In the genomic region with DNA sequence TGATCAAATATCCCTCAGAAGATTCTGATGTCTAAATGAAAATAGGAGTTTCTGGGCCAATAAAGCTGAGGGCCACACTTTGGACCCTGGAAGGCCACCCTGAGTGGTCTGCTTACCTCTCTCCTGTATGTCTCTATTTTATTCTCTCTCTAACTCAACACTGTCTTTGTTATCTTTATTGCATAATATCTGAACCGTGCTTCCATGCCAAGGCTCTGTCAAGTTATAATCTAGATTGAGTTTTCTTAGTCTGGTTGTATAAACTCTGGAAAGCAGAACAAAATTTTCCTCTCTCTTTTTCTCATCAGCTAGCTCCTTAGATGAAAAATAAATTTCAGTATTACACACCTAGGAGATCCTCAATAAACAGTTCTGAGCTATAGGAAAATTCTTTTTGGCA, we compare ENCODE assay signal across 12 cellular contexts. TPM values are rescaled to one million over a fixed set of nuclear protein-coding genes. Genes with fewer than 3 reads are reported as not detected.
DNase-seq lines count a peak whose midpoint lies in the region; ATAC-seq and TF ChIP-seq lines count a peak whose summit lies in the region.
"Had no signal": no experiment of that assay in that cellular context is flagged by ENCODE, and none has a peak within 500 bp of the region (broad histone marks: within the 10 kb centered on the region; RNA-seq: fewer than 3 reads in every experiment).

No MANE protein-coding gene starts in this region.

- H3K4me1 Mint-ChIP-seq in endothelial cell (ENCODE audit: unreplicated experiment) = peaks cover 41% of the 10 kb centered on the region
- H3K4me1 Mint-ChIP-seq in naive thymus-derived CD8-positive, alpha-beta T cell = peaks cover 0 to 3% (median 0%) of the 10 kb centered on the region in 4 donors
- H3K4me1 Mint-ChIP-seq: naive B cell had no signal

- POLR2A ChIA-PET in naive thymus-derived CD8-positive, alpha-beta T cell (lab: Charles Lee) = no interaction called here

- TF ChIP-seq CTCF in endothelial cell (IDR thresholded peaks at IDR 0.05; ENCODE audit: unreplicated experiment) = no peak
- TF ChIP-seq CTCF in stomach (IDR thresholded peaks at IDR 0.05) = no peak

- no peak overlapping the region for H2BK120ac ChIP-seq in mesendoderm (ENCODE audit: low read depth, low read length)

- TF ChIP-seq POLR2A in stomach (IDR thresholded peaks at IDR 0.05) = no peak

- H3K4me1 ChIP-seq in HUES64 (ENCODE audit: insufficient read depth, low read length) = peaks cover 23% of the 10 kb centered on the region
- H3K4me1 ChIP-seq in mesendoderm (ENCODE audit: control insufficient read depth, low read depth, low read length) = peaks cover 4% of the 10 kb centered on the region
- H3K4me1 ChIP-seq in stomach = peaks cover 0 to 22% (median 16%) of the 10 kb centered on the region in 4 donors
- no peaks in the 10 kb centered on the region for H3K4me1 ChIP-seq in effector memory CD4-positive, alpha-beta T cell (ENCODE audit: control insufficient read depth, insufficient read depth, low read length, poor library complexity, severe bottlenecking)

- H2BK5ac ChIP-seq in mesendoderm (ENCODE audit: low read length) = no peak overlapping the region

- H3K9me3 ChIP-seq in HUES64 (ENCODE audit: insufficient read depth, low read depth, low read length) (no peaks in the 10 kb centered on the region), stomach (no peaks in the 10 kb centered on the region)
- H3K9me3 ChIP-seq in effector memory CD4-positive, alpha-beta T cell (ENCODE audit: control insufficient read depth, low read length) = no peaks in the 10 kb centered on the region

- no peak for TF ChIP-seq EP300 in stomach (IDR thresholded peaks at IDR 0.05)

- no CpG with 5 or more reads among the region's 1 CpG for WGBS in HUES64
- no CpG with 5 or more reads among the region's 1 CpG for WGBS in mesendoderm (ENCODE audit: extremely low coverage, insufficient coverage, low lambda C conversion rate)
- 0 to 10% (median 6%) methylated on average over 1 of the region's 1 CpG for WGBS in stomach, 5 donors

- H3K27me3 Mint-ChIP-seq in endothelial cell (ENCODE audit: unreplicated experiment) = peaks cover 14% of the 10 kb centered on the region
- peaks cover 5 to 17% (median 8%) of the 10 kb centered on the region in 5 donors for H3K27me3 Mint-ChIP-seq in naive thymus-derived CD8-positive, alpha-beta T cell

- H2BK15ac ChIP-seq in mesendoderm (replicated peaks; ENCODE audit: low read depth) = no peak overlapping the region

- peak overlapping the region; percentile 36 for H3K4ac ChIP-seq in mesendoderm (ENCODE audit: low read depth, low read length)

- ATAC-seq in naive thymus-derived CD8-positive, alpha-beta T cell = no peak
- ATAC-seq in GM18519 (IDR thresholded peaks at IDR 0.05; ENCODE audit: low FRiP score, unreplicated experiment) = no peak
- ATAC-seq: activated T-cell treated with anti-CD3 and anti-CD28 coated beads, Interleukin-2, amount 50 U/mL, for 4 hours; HepG2 had no signal

- H3K9ac ChIP-seq in HUES64 (ENCODE audit: low read depth, low read length) = no peak overlapping the region
- no peak overlapping the region for H3K9ac ChIP-seq in mesendoderm (ENCODE audit: low read length)

- H3K56ac ChIP-seq in mesendoderm (ENCODE audit: low read length) = peak overlapping the region; percentile 20

- peaks cover 11% of the 10 kb centered on the region for H3K36me3 Mint-ChIP-seq in endothelial cell (ENCODE audit: low read depth, unreplicated experiment)
- H3K36me3 Mint-ChIP-seq in naive thymus-derived CD8-positive, alpha-beta T cell = no peaks in the 10 kb centered on the region
- H3K36me3 Mint-ChIP-seq: naive B cell had no signal

- H3K27me3 ChIP-seq in HUES64 (ENCODE audit: insufficient read depth, low read length) (no peaks in the 10 kb centered on the region), mesendoderm (ENCODE audit: insufficient read depth, low read length, poor library complexity) (no peaks in the 10 kb centered on the region), stomach (no peaks in the 10 kb centered on the region)
- H3K27me3 ChIP-seq in effector memory CD4-positive, alpha-beta T cell (replicated peaks; ENCODE audit: control insufficient read depth, insufficient read depth, low read length, poor library complexity, severe bottlenecking) = no peaks in the 10 kb centered on the region
- H3K27me3 ChIP-seq: brain microvascular endothelial cell had no signal

- H3K79me1 ChIP-seq in mesendoderm (ENCODE audit: low read length) = no peaks in the 10 kb centered on the region

- H3K79me2 ChIP-seq in mesendoderm (ENCODE audit: control insufficient read depth, insufficient read depth, low read length) = no peaks in the 10 kb centered on the region

- no peak overlapping the region for H3K4me2 ChIP-seq in mesendoderm (ENCODE audit: low read length)

- no peaks in the 10 kb centered on the region for H3K9me3 Mint-ChIP-seq in endothelial cell (ENCODE audit: unreplicated experiment)
- no peaks in the 10 kb centered on the region for H3K9me3 Mint-ChIP-seq in naive thymus-derived CD8-positive, alpha-beta T cell
- H3K9me3 Mint-ChIP-seq: activated T-cell treated with anti-CD3 and anti-CD28 coated beads, Interleukin-2, amount 50 U/mL, for 4 hours; naive B cell had no signal

- no peak overlapping the region for H2AK5ac ChIP-seq in mesendoderm (ENCODE audit: low read length)

- no peak overlapping the region for H3K4me3 ChIP-seq in HUES64 (ENCODE audit: low read length)
- H3K4me3 ChIP-seq in mesendoderm (ENCODE audit: low read length) = no peak overlapping the region
- H3K4me3 ChIP-seq in stomach = peak overlapping the region in 1 of 4 donors; percentile 11
- no peak overlapping the region for H3K4me3 ChIP-seq in effector memory CD4-positive, alpha-beta T cell (ENCODE audit: insufficient read depth, low read depth, low read length, poor library complexity, severe bottlenecking)

- H3K27ac ChIP-seq in HUES64 (ENCODE audit: low read depth, low read length) (peak overlapping the region; percentile 75), mesendoderm (ENCODE audit: low read depth, low read length) (peak overlapping the region; percentile 33), stomach (peak overlapping the region in 4 of 5 donors; percentile 57 to 78 (median 74))
- H3K27ac ChIP-seq in effector memory CD4-positive, alpha-beta T cell (ENCODE audit: insufficient read depth, low read length, poor library complexity, severe bottlenecking) = no peak overlapping the region
- H3K27ac ChIP-seq: brain microvascular endothelial cell had no signal

- H3K4me3 Mint-ChIP-seq in endothelial cell (ENCODE audit: unreplicated experiment) = peak overlapping the region; percentile 35
- no peak overlapping the region for H3K4me3 Mint-ChIP-seq in naive thymus-derived CD8-positive, alpha-beta T cell
- H3K4me3 Mint-ChIP-seq: activated T-cell treated with anti-CD3 and anti-CD28 coated beads, Interleukin-2, amount 50 U/mL, for 4 hours; naive B cell had no signal

- intact Hi-C loops in stomach (cut with DNase I; ENCODE audit: low total_unique reads) = no loop called here

- no peak overlapping the region for H3K23ac ChIP-seq in mesendoderm (ENCODE audit: low read length)

- DNase-seq in endothelial cell (ENCODE audit: low spot score) (no peak), mesendoderm (no peak), stomach (no peak), medulla oblongata (ENCODE audit: extremely low spot score) (no peak)
- DNase-seq in effector memory CD4-positive, alpha-beta T cell = no peak
- no peak for DNase-seq in naive thymus-derived CD8-positive, alpha-beta T cell
- DNase-seq: activated T-cell treated with anti-CD3 and anti-CD28 coated beads, Interleukin-2, amount 50 U/mL, for 4 hours; naive B cell had no signal

- H3K36me3 ChIP-seq in HUES64 (ENCODE audit: insufficient read depth, low read length) = no peaks in the 10 kb centered on the region
- no peaks in the 10 kb centered on the region for H3K36me3 ChIP-seq in mesendoderm (ENCODE audit: control insufficient read depth, insufficient read depth, low read length)
- no peaks in the 10 kb centered on the region for H3K36me3 ChIP-seq in stomach
- H3K36me3 ChIP-seq in effector memory CD4-positive, alpha-beta T cell (ENCODE audit: control insufficient read depth, insufficient read depth, low read length) = no peaks in the 10 kb centered on the region
- H3K36me3 ChIP-seq: brain microvascular endothelial cell had no signal

- H4K5ac ChIP-seq in mesendoderm (ENCODE audit: low read length) = no peak overlapping the region

- no peak overlapping the region for H4K8ac ChIP-seq in mesendoderm (ENCODE audit: low read depth, low read length)

- peak overlapping the region; percentile 99 for H3K27ac Mint-ChIP-seq in endothelial cell (ENCODE audit: unreplicated experiment)
- H3K27ac Mint-ChIP-seq in naive thymus-derived CD8-positive, alpha-beta T cell = no peak overlapping the region

- no peak overlapping the region for H3K18ac ChIP-seq in mesendoderm (ENCODE audit: low read length)

RNA-seq across cellular contexts. Expression of a gene that starts 36.2 kb away (rescaled TPM):
- polyA plus RNA-seq in HUES64 (2013, experiment 1 of 2) = 86.9 TPM
- 87.3 TPM for polyA plus RNA-seq in HUES64 (2013, experiment 2 of 2)
- total RNA-seq in endothelial cell (ENCODE audit: unreplicated experiment) = 36.3 TPM
- polyA plus RNA-seq in mesendoderm (2013, experiment 1 of 2) = 93.1 TPM
- polyA plus RNA-seq in mesendoderm (2013, experiment 2 of 2) = 90.0 TPM
- total RNA-seq in stomach = 10 to 100 TPM; 14.7 to 63.1 (median 42.2) TPM
- polyA plus RNA-seq in stomach = 10 to 100 TPM; 37.7 to 47.0 (median 44.9) TPM
- 10 to 100 TPM; 63.2 to 65.0 TPM for total RNA-seq in naive thymus-derived CD8-positive, alpha-beta T cell
- polyA plus RNA-seq in naive thymus-derived CD8-positive, alpha-beta T cell = 10 to 100 TPM; 38.0 to 57.3 (median 40.5) TPM
